In genomic region chr20:25301357-25301920, GRCh38 we compare ENCODE assay signal across 16 cellular contexts. TPM values are rescaled to one million over a fixed set of nuclear protein-coding genes. Genes with fewer than 3 reads are reported as not detected.
DNase-seq lines count a peak whose midpoint lies in the region; ATAC-seq and TF ChIP-seq lines count a peak whose summit lies in the region.
"Had no signal": no experiment of that assay in that cellular context is flagged by ENCODE, and none has a peak within 500 bp of the region (broad histone marks: within the 10 kb centered on the region; RNA-seq: fewer than 3 reads in every experiment).

No MANE protein-coding gene starts in this region.

- no peaks in the 10 kb centered on the region for H3K79me2 ChIP-seq in PC-9 (ENCODE audit: low read depth)

- H3K9me3 ChIP-seq in CD4-positive, alpha-beta T cell (ENCODE audit: control insufficient read depth, low read length): no peaks in the 10 kb centered on the region
- H3K9me3 ChIP-seq in PC-9 (ENCODE audit: insufficient read depth, low read depth) (no peaks in the 10 kb centered on the region), mucosa of descending colon (no peaks in the 10 kb centered on the region)
- H3K9me3 ChIP-seq: BLaER1 had no signal

- BruUV-seq in PC-9 (replicated peaks; lab: Mats Ljungman, UMichigan): no TSS peak

- H3K4me3 Mint-ChIP-seq in CD4-positive, alpha-beta T cell: no peak overlapping the region
- H3K4me3 Mint-ChIP-seq: activated T-helper 1 cell treated with anti-CD3 and anti-CD28 coated beads, Interleukin-12 subunit alpha, Interleukin-12 subunit beta, Interleukin-2, Interleukin-4 antibody, amounts not matched to agents 30 ng/mL and 10 ng/mL and 1 ng/mL, durations not matched to agents 14 hours and 24 hours and 36 hours; memory B cell; nephron had no signal

- H4K20me1 ChIP-seq in PC-9 (ENCODE audit: insufficient read depth): no peaks in the 10 kb centered on the region; the same call in 1 of the 2 replicates

- TF ChIP-seq CTCF in CD4-positive, alpha-beta T cell (IDR thresholded peaks at IDR 0.05): no peak
- no peak for TF ChIP-seq CTCF in PC-9 (conservative IDR thresholded peaks at IDR 0.05)
- TF ChIP-seq CTCF in mucosa of descending colon (IDR thresholded peaks at IDR 0.05): no peak
- TF ChIP-seq CTCF in omental fat pad (IDR thresholded peaks at IDR 0.05): no peak

- peak overlapping the region; percentile 24 for H3K27ac Mint-ChIP-seq in CD4-positive, alpha-beta T cell
- H3K27ac Mint-ChIP-seq: activated T-helper 1 cell treated with anti-CD3 and anti-CD28 coated beads, Interleukin-12 subunit alpha, Interleukin-12 subunit beta, Interleukin-2, Interleukin-4 antibody, amounts not matched to agents 30 ng/mL and 10 ng/mL and 1 ng/mL, durations not matched to agents 14 hours and 24 hours and 36 hours; memory B cell; nephron had no signal

- POLR2A ChIA-PET in CD4-positive, alpha-beta T cell (lab: Charles Lee): interaction anchor here (1.0 kb wide), 1 partner anchor 10 kb away, joined by 3 read pairs; no protein-coding TSS in a partner anchor
- POLR2A ChIA-PET in PC-9 (lab: Charles Lee; ENCODE audit: unreplicated experiment): no interaction called here

- no peaks in the 10 kb centered on the region for H3K9me2 ChIP-seq in PC-9 (ENCODE audit: insufficient read depth)

- H2AFZ ChIP-seq in PC-9: no peak overlapping the region

- intact Hi-C loops in CD4-positive, alpha-beta T cell (cut with DNase I, micrococcal nuclease): no loop called here
- intact Hi-C loops in PC-9 (cut with micrococcal nuclease; ENCODE audit: unreplicated experiment) (no loop called here), mucosa of descending colon (cut with DNase I, micrococcal nuclease) (loop anchor here in 1 of 2 donors (10.0 kb wide), 1 partner anchor 93 kb away; the partner anchor contains the start of gene ABHD12)

- no peaks in the 10 kb centered on the region for H3K4me1 Mint-ChIP-seq in CD4-positive, alpha-beta T cell (ENCODE audit: low read depth)
- H3K4me1 Mint-ChIP-seq: memory B cell, nephron had no signal

- CTCF ChIA-PET in CD4-positive, alpha-beta T cell (lab: Charles Lee): no interaction called here
- CTCF ChIA-PET in PC-9 (lab: Charles Lee): no interaction called here

- no peak for DNase-seq in CD4-positive, alpha-beta T cell
- no peak for DNase-seq in PC-9
- no peak for DNase-seq in epithelial cell of prostate (ENCODE audit: low read depth, low spot score)
- DNase-seq in mucosa of descending colon: peak in 1 of 3 donors; percentile 35
- no peak for DNase-seq in omental fat pad (ENCODE audit: low spot score)
- DNase-seq in GM03348 (ENCODE audit: low spot score): no peak
- DNase-seq: cerebellar nuclear complex; NCI-H1092; NCI-H526; stimulated activated CD4-positive, alpha-beta T cell treated with anti-CD3 and anti-CD28 coated beads, Interleukin-2, amount 100 ng/mL, for 24 hours had no signal

- no peaks in the 10 kb centered on the region for H3K27me3 Mint-ChIP-seq in CD4-positive, alpha-beta T cell
- H3K27me3 Mint-ChIP-seq: memory B cell had no signal

- H3K27me3 ChIP-seq in CD4-positive, alpha-beta T cell (ENCODE audit: control insufficient read depth, insufficient read depth, low read length): no peaks in the 10 kb centered on the region
- no peaks in the 10 kb centered on the region for H3K27me3 ChIP-seq in PC-9 (ENCODE audit: insufficient read depth, low read depth)
- H3K27me3 ChIP-seq: BLaER1 had no signal

- no peak for ATAC-seq in CD4-positive, alpha-beta T cell (ENCODE audit: poor library complexity)
- peak; percentile 8 for ATAC-seq in mucosa of descending colon
- ATAC-seq in omental fat pad (ENCODE audit: low FRiP score): no peak
- ATAC-seq in GM19023 (IDR thresholded peaks at IDR 0.05; ENCODE audit: unreplicated experiment): no peak
- ATAC-seq in HG03432 (IDR thresholded peaks at IDR 0.05; ENCODE audit: unreplicated experiment): no peak

- H3K27ac ChIP-seq in CD4-positive, alpha-beta T cell (ENCODE audit: low read depth, low read length): no peak overlapping the region
- H3K27ac ChIP-seq in PC-9 (peak overlapping the region; percentile 22; the same call in 1 of the 2 replicates), epithelial cell of prostate (peak overlapping the region; percentile 47)
- H3K27ac ChIP-seq: BLaER1 had no signal

- H3K4me2 ChIP-seq in PC-9: no peak overlapping the region
- H3K4me2 ChIP-seq: BLaER1 had no signal

- no peaks in the 10 kb centered on the region for H3K9me3 Mint-ChIP-seq in CD4-positive, alpha-beta T cell
- H3K9me3 Mint-ChIP-seq: activated T-helper 1 cell treated with anti-CD3 and anti-CD28 coated beads, Interleukin-12 subunit alpha, Interleukin-12 subunit beta, Interleukin-2, Interleukin-4 antibody, amounts not matched to agents 30 ng/mL and 10 ng/mL and 1 ng/mL, durations not matched to agents 14 hours and 24 hours and 36 hours; memory B cell; nephron had no signal

- peaks cover 39% of the 10 kb centered on the region for H3F3A ChIP-seq in PC-9 (ENCODE audit: insufficient read depth, low read depth)

- H3K4me1 ChIP-seq in PC-9 (replicated peaks; ENCODE audit: insufficient read depth): no peaks in the 10 kb centered on the region
- no peaks in the 10 kb centered on the region for H3K4me1 ChIP-seq in mucosa of descending colon (ENCODE audit: low read depth)
- H3K4me1 ChIP-seq: BLaER1 had no signal

- H3K4me3 ChIP-seq in PC-9 (no peak overlapping the region), mucosa of descending colon (no peak overlapping the region)
- H3K4me3 ChIP-seq: BLaER1 had no signal

- 0 out of 2 replicates have a peak, but pooled peaks cover 4% of the 10 kb centered on the region for H3K36me3 ChIP-seq in PC-9 (ENCODE audit: low read depth)
- no peaks in the 10 kb centered on the region for H3K36me3 ChIP-seq in mucosa of descending colon (ENCODE audit: low read depth)

- peaks cover 19% of the 10 kb centered on the region for H3K36me3 Mint-ChIP-seq in CD4-positive, alpha-beta T cell (ENCODE audit: low read depth)
- H3K36me3 Mint-ChIP-seq: memory B cell had no signal

RNA-seq across cellular contexts. Expression of gene PYGB, which starts 53.6 kb away (rescaled TPM):
- 10 to 100 TPM; 26.3 to 27.5 TPM for total RNA-seq in CD4-positive, alpha-beta T cell
- total RNA-seq in PC-9 (2021): 127 and 133 TPM in 2 replicates
- 100 to 1,000 TPM; 247 to 252 (median 247) TPM for total RNA-seq in mucosa of descending colon
- total RNA-seq in omental fat pad: 10 to 100 TPM; 63.7 to 94.6 (median 82.4) TPM
